In the genomic region with DNA sequence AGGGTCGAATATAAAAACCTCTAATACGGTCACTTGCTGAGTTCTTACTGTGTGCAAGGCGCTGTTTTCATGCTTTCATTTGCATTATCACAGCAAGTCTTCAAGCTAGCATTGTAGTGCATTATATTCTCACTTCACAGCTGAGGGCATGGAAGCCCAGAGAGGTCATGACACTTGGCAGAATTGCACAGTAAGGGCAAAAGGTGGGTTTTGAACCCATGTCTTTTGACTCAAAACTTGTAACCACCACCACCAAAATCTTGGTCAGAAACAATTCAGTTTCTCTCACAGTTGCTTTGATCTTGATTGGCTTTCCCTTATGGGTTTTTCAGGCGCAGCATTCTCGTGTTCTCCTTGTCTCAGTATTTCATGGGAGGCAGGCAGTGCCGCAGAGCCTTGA, we compare ENCODE assay signal across 28 cellular contexts.
"Had no signal": no experiment of that assay in that cellular context is flagged by ENCODE, and none has a peak within 500 bp of the region (broad histone marks: within the 10 kb centered on the region; RNA-seq: fewer than 3 reads in every experiment).

No MANE protein-coding gene starts in this region.

- DNase-seq: activated B cell treated with CpG ODN at 0.5 μM for 24 hours; activated CD4-positive, alpha-beta T cell treated with anti-CD3 and anti-CD28 coated beads for 48 hours; activated CD4-positive, alpha-beta T cell treated with anti-CD3 and anti-CD28 coated beads, Interleukin-2, amount 50 U/mL, for 1 hour; activated CD4-positive, alpha-beta T cell treated with anti-CD3 and anti-CD28 coated beads, Interleukin-2, amount 50 U/mL, for 48 hours; activated CD8-positive, alpha-beta memory T cell treated with anti-CD3 and anti-CD28 coated beads for 24 hours; activated CD8-positive, alpha-beta T cell treated with anti-CD3 and anti-CD28 coated beads for 36 hours; activated effector memory CD4-positive, alpha-beta T cell treated with Interleukin-2 at 50 U/mL for 16 hours; activated gamma-delta T cell treated with Interleukin-2 at 50 U/mL for 16 hours; activated naive CD4-positive, alpha-beta T cell treated with anti-CD3 and anti-CD28 coated beads, Interleukin-2, amount 50 U/mL, for 16 hours; activated naive CD4-positive, alpha-beta T cell treated with Interleukin-2 at 50 U/mL for 16 hours; activated T-cell treated with anti-CD3 and anti-CD28 coated beads, Interleukin-2, amount 50 U/mL, for 4 hours; amniotic stem cell; anterior cingulate cortex; brain microvascular endothelial cell; dorsolateral prefrontal cortex; effector memory CD4-positive, alpha-beta T cell; endodermal cell; foreskin keratinocyte; head of caudate nucleus; T-cell; T-helper 9 cell; WERI-Rb-1 had no signal

- H3K27me3 ChIP-seq: brain microvascular endothelial cell, dorsolateral prefrontal cortex, foreskin keratinocyte had no signal

- H3K36me3 ChIP-seq: brain microvascular endothelial cell, WERI-Rb-1 had no signal

- ATAC-seq: activated CD4-positive, CD25-positive, alpha-beta regulatory T cell treated with anti-CD3 and anti-CD28 coated beads, Interleukin-2, amount 50 U/mL, for 24 hours; activated CD8-positive, alpha-beta T cell treated with anti-CD3 and anti-CD28 coated beads for 36 hours; activated T-cell treated with anti-CD3 and anti-CD28 coated beads, Interleukin-2, amount 50 U/mL, for 4 hours; activated T-helper 17 cell treated with anti-CD3 and anti-CD28 coated beads, Interleukin-2, amount 50 U/mL, for 72 hours; esophagus mucosa; foreskin keratinocyte; T-cell had no signal

- H3K27ac ChIP-seq: brain microvascular endothelial cell, coronary artery, foreskin keratinocyte, WERI-Rb-1 had no signal

- FAIRE-seq: astrocyte, bronchial epithelial cell had no signal

- H3K4me1 ChIP-seq: foreskin keratinocyte had no signal

- H3K4me3 ChIP-seq: coronary artery, dorsolateral prefrontal cortex had no signal
